In the genomic region with DNA sequence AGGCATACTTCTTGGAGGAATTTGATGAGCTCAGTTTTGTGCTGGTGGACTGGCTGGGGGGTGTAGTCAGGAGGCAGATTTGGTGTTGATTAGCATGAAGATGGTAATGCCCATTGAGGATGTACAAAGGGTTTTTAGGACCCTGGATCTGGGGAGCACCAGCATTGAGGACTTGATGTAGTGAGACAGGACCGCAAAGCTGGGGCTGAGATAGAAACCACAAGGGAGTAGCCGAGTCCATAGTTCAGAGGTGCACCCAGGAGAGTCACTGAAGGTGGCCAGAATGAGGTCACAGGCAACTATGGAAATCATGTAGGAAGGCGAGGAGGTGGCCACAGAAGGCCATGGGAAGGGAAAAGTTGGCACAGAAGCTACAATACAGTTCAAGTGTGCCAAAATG, we compare ENCODE assay signal across 23 cellular contexts. TPM values are rescaled to one million over a fixed set of nuclear protein-coding genes. Genes with fewer than 3 reads are reported as not detected.
"Had no signal": no experiment of that assay in that cellular context is flagged by ENCODE, and none has a peak within 500 bp of the region (broad histone marks: within the 10 kb centered on the region; RNA-seq: fewer than 3 reads in every experiment).

No MANE protein-coding gene starts in this region.

- H3K27me3 ChIP-seq: body of pancreas, foreskin keratinocyte, upper lobe of left lung had no signal

- ATAC-seq: activated T-cell treated with anti-CD3 and anti-CD28 coated beads, Interleukin-2, amount 50 U/mL, for 72 hours; body of pancreas; foreskin keratinocyte; left cardiac atrium; stimulated activated naive CD8-positive, alpha-beta T cell treated with anti-CD3 and anti-CD28 coated beads, Interleukin-15, Interleukin-2, amounts not matched to agents 100 U/mL and 50 U/mL, for 24 hours; T-helper 17 cell had no signal

- H3K9me3 Mint-ChIP-seq: activated CD4-positive, alpha-beta memory T cell treated with anti-CD3 and anti-CD28 coated beads, Interleukin-2, amount 10 ng/mL, durations not matched to agents 7 days and 5 days; activated naive CD4-positive, alpha-beta T cell treated with anti-CD3 and anti-CD28 coated beads, Interleukin-2, amount 50 U/mL, for 24 hours; activated T-cell treated with anti-CD3 and anti-CD28 coated beads, Interleukin-2, amount 50 U/mL, for 72 hours; memory B cell had no signal

- H3K27me3 Mint-ChIP-seq: activated CD4-positive, alpha-beta memory T cell treated with anti-CD3 and anti-CD28 coated beads, Interleukin-2, amount 10 ng/mL, durations not matched to agents 7 days and 5 days; progenitor cell of endocrine pancreas had no signal

- H3K27ac ChIP-seq: body of pancreas, foreskin keratinocyte, upper lobe of left lung had no signal

- H3K36me3 Mint-ChIP-seq: memory B cell had no signal

- DNase-seq: activated CD4-positive, alpha-beta memory T cell treated with anti-CD3 and anti-CD28 coated beads, Interleukin-2, amount 10 ng/mL, durations not matched to agents 7 days and 5 days; activated CD4-positive, alpha-beta T cell treated with anti-CD3 and anti-CD28 coated beads for 48 hours; activated effector memory CD4-positive, alpha-beta T cell treated with Interleukin-2 at 50 U/mL for 16 hours; activated T-cell treated with anti-CD3 and anti-CD28 coated beads, Interleukin-2, amount 50 U/mL, for 72 hours; anterior cingulate cortex; body of pancreas; dermis blood vessel endothelial cell; effector CD8-positive, alpha-beta T cell; foreskin keratinocyte; left cardiac atrium; stimulated activated CD4-positive, alpha-beta T cell treated with anti-CD3 and anti-CD28 coated beads, Interleukin-12 subunit alpha, Interleukin-12 subunit beta, amount 100 ng/mL, for 4 hours; stimulated activated CD4-positive, alpha-beta T cell treated with anti-CD3 and anti-CD28 coated beads, Interleukin-4, amount 100 ng/mL, for 4 hours; stimulated activated naive CD8-positive, alpha-beta T cell treated with anti-CD3 and anti-CD28 coated beads, Interleukin-15, Interleukin-2, amounts not matched to agents 100 U/mL and 50 U/mL, for 24 hours; T-helper 17 cell; upper lobe of left lung had no signal

- H3K36me3 ChIP-seq: upper lobe of left lung had no signal

- H3K4me3 ChIP-seq: body of pancreas, upper lobe of left lung had no signal

- H3K4me3 Mint-ChIP-seq: activated CD4-positive, alpha-beta memory T cell treated with anti-CD3 and anti-CD28 coated beads, Interleukin-2, amount 10 ng/mL, durations not matched to agents 7 days and 5 days; activated naive CD4-positive, alpha-beta T cell treated with anti-CD3 and anti-CD28 coated beads, Interleukin-2, amount 50 U/mL, for 24 hours; activated T-cell treated with anti-CD3 and anti-CD28 coated beads, Interleukin-2, amount 50 U/mL, for 72 hours; memory B cell; T-helper 17 cell had no signal

- H3K9me3 ChIP-seq: body of pancreas, upper lobe of left lung had no signal

- H3K27ac Mint-ChIP-seq: activated CD4-positive, alpha-beta memory T cell treated with anti-CD3 and anti-CD28 coated beads, Interleukin-2, amount 10 ng/mL, durations not matched to agents 7 days and 5 days; activated naive CD4-positive, alpha-beta T cell treated with anti-CD3 and anti-CD28 coated beads, Interleukin-2, amount 50 U/mL, for 24 hours; activated T-cell treated with anti-CD3 and anti-CD28 coated beads, Interleukin-2, amount 50 U/mL, for 72 hours; memory B cell; progenitor cell of endocrine pancreas; T-helper 17 cell had no signal

RNA-seq across cellular contexts. Expression of a gene that starts 32.4 kb away (rescaled TPM):
- total RNA-seq: activated CD4-positive, alpha-beta memory T cell treated with anti-CD3 and anti-CD28 coated beads, Interleukin-2, amount 10 ng/mL, durations not matched to agents 7 days and 5 days; activated T-cell treated with anti-CD3 and anti-CD28 coated beads, Interleukin-2, amount 50 U/mL, for 72 hours; body of pancreas; chondrocyte; dermis blood vessel endothelial cell; foreskin keratinocyte; glomerular endothelial cell; mononuclear cell; osteocyte; progenitor cell of endocrine pancreas; T-helper 17 cell had no signal
- polyA plus RNA-seq: neural cell had no signal
